In the genomic region with DNA sequence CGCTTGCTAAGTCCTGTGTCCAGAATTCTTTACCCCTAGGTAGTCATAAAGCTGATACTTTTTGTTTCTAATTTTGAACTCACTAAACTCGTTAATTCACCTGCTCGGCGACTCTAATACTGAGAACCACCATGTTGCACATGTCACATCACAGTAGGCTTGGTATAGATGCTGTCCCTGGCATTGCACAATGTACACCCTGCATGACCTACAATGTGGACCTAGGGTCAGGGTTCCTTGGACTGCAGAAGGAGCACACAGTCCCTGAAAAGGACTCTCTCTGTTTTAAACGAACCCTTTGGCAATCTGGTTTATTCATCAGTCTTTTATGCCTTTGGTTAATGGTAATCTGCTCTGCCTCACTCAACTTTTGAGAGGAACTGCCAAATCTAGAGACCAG, we compare ENCODE assay signal across 2 cellular contexts.
TF ChIP-seq lines count a peak whose summit lies in the region.

No MANE protein-coding gene starts in this region.

TF ChIP-seq in WTC11, 78 proteins besides CTCF, POLR2A, EP300 and RAD21 (continued from another document):
- TF ChIP-seq ATF3 (CRISPR knock-in tag; conservative IDR thresholded peaks at IDR 0.05) (no peak), TEAD1 (CRISPR knock-in tag; IDR thresholded peaks at IDR 0.05) (no peak), E2F5 (CRISPR knock-in tag; IDR thresholded peaks at IDR 0.05) (no peak), GRHL2 (CRISPR knock-in tag; IDR thresholded peaks at IDR 0.05; ENCODE audit: insufficient replicate concordance, severe bottlenecking) (no peak), ZNF416 (CRISPR knock-in tag; IDR thresholded peaks at IDR 0.05) (no peak), JUN (CRISPR knock-in tag; IDR thresholded peaks at IDR 0.05) (no peak), ZNF138 (CRISPR knock-in tag; conservative IDR thresholded peaks at IDR 0.05) (no peak), SP1 (CRISPR knock-in tag; conservative IDR thresholded peaks at IDR 0.05) (no peak), NFATC4 (CRISPR knock-in tag; IDR thresholded peaks at IDR 0.05) (no peak), ATF1 (CRISPR knock-in tag; IDR thresholded peaks at IDR 0.05) (no peak), ZNF423 (CRISPR knock-in tag; IDR thresholded peaks at IDR 0.05) (no peak), RELA (CRISPR knock-in tag; IDR thresholded peaks at IDR 0.05; ENCODE audit: borderline replicate concordance) (no peak), ETV6 (CRISPR knock-in tag; IDR thresholded peaks at IDR 0.05) (no peak), ESRRA (CRISPR knock-in tag; IDR thresholded peaks at IDR 0.05; ENCODE audit: borderline replicate concordance) (no peak)
- TF ChIP-seq, protein P1, sequence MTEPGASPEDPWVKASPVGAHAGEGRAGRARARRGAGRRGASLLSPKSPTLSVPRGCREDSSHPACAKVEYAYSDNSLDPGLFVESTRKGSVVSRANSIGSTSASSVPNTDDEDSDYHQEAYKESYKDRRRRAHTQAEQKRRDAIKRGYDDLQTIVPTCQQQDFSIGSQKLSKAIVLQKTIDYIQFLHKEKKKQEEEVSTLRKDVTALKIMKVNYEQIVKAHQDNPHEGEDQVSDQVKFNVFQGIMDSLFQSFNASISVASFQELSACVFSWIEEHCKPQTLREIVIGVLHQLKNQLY (CRISPR knock-in tag; IDR thresholded peaks at IDR 0.05), result no peak
- TF ChIP-seq, protein P2, sequence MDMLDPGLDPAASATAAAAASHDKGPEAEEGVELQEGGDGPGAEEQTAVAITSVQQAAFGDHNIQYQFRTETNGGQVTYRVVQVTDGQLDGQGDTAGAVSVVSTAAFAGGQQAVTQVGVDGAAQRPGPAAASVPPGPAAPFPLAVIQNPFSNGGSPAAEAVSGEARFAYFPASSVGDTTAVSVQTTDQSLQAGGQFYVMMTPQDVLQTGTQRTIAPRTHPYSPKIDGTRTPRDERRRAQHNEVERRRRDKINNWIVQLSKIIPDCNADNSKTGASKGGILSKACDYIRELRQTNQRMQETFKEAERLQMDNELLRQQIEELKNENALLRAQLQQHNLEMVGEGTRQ (CRISPR knock-in tag; IDR thresholded peaks at IDR 0.05), result no peak

TF ChIP-seq in HepG2, 621 proteins besides CTCF, POLR2A, EP300 and RAD21 (continued from another document and continues in another):
- TF ChIP-seq EZH2 (conservative IDR thresholded peaks at IDR 0.05; ENCODE audit: low read depth, low read length) (no peak), EED (CRISPR knock-in tag; IDR thresholded peaks at IDR 0.05) (no peak), ZXDC (CRISPR knock-in tag; IDR thresholded peaks at IDR 0.05) (no peak), HDAC1 (CRISPR knock-in tag; IDR thresholded peaks at IDR 0.05) (no peak), GATAD2A (CRISPR knock-in tag; IDR thresholded peaks at IDR 0.05) (peak; percentile 50; the same call in 1 of the 2 replicates), SAFB2 (CRISPR knock-in tag; IDR thresholded peaks at IDR 0.05; ENCODE audit: borderline replicate concordance, low read depth) (no peak), NR2C2 (CRISPR knock-in tag; IDR thresholded peaks at IDR 0.05; ENCODE audit: borderline replicate concordance) (0 out of 2 replicates have a peak, but pooled peaks have one; percentile 19), ARID5B (CRISPR knock-in tag; IDR thresholded peaks at IDR 0.05) (peak; percentile 65), KDM1A (CRISPR knock-in tag; IDR thresholded peaks at IDR 0.05) (peak; percentile 40; the same call in 1 of the 2 replicates), KDM2A (CRISPR knock-in tag; IDR thresholded peaks at IDR 0.05; ENCODE audit: borderline replicate concordance, low read depth) (no peak), ZNF598 (CRISPR knock-in tag; IDR thresholded peaks at IDR 0.05; ENCODE audit: borderline replicate concordance) (no peak), ZFP41 (CRISPR knock-in tag; IDR thresholded peaks at IDR 0.05; ENCODE audit: borderline replicate concordance) (no peak), ZNF234 (CRISPR knock-in tag; conservative IDR thresholded peaks at IDR 0.05) (no peak), NR2F6 (IDR thresholded peaks at IDR 0.05) (peak; percentile 62), NR2F6 (CRISPR knock-in tag; IDR thresholded peaks at IDR 0.05) (peak; percentile 67), POGZ (CRISPR knock-in tag; IDR thresholded peaks at IDR 0.05) (peak; percentile 40; the same call in 1 of the 2 replicates), ZNF430 (CRISPR knock-in tag; IDR thresholded peaks at IDR 0.05) (no peak), RARA (CRISPR knock-in tag; IDR thresholded peaks at IDR 0.05) (peak; percentile 70), NCOA1 (CRISPR knock-in tag; IDR thresholded peaks at IDR 0.05) (no peak), FOXK1 (CRISPR knock-in tag; IDR thresholded peaks at IDR 0.05; ENCODE audit: borderline replicate concordance, low read depth) (peak; percentile 13; the same call in 1 of the 2 replicates), HNF4A (CRISPR knock-in tag; IDR thresholded peaks at IDR 0.05) (peak; percentile 86), NR2F1 (CRISPR knock-in tag; IDR thresholded peaks at IDR 0.05) (peak; percentile 75 to 83), ZNF644 (CRISPR knock-in tag; IDR thresholded peaks at IDR 0.05; ENCODE audit: low read depth) (peak; percentile 49; the same call in 1 of the 2 replicates), RORA (CRISPR knock-in tag; IDR thresholded peaks at IDR 0.05) (no peak), ZNF761 (CRISPR knock-in tag; conservative IDR thresholded peaks at IDR 0.05) (no peak), SAP130 (CRISPR knock-in tag; IDR thresholded peaks at IDR 0.05; ENCODE audit: low read depth) (no peak), FOXO1 (CRISPR knock-in tag; IDR thresholded peaks at IDR 0.05) (no peak), CEBPB (IDR thresholded peaks at IDR 0.05; ENCODE audit: borderline replicate concordance, low read depth, low read length) (peak; percentile 95), CEBPG (CRISPR knock-in tag; IDR thresholded peaks at IDR 0.05) (peak; percentile 83), TERF1 (CRISPR knock-in tag; IDR thresholded peaks at IDR 0.05) (no peak), HNF4G (IDR thresholded peaks at IDR 0.05; ENCODE audit: borderline replicate concordance, low read depth, low read length) (peak; percentile 61; the same call in 1 of the 2 replicates), HNF4G (CRISPR knock-in tag; IDR thresholded peaks at IDR 0.05; ENCODE audit: borderline replicate concordance, low read depth) (no peak)
- TF ChIP-seq, protein P3, sequence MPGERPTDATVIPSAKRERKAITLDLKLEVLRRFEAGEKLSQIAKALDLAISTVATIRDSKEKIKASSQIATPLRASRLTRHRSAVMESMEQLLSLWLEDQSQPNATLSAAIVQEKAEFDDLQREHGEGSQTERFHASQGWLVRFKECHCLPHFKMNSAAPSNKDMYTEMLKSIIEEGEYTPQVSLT (CRISPR knock-in tag; IDR thresholded peaks at IDR 0.05; ENCODE audit: borderline replicate concordance, low read depth), result no peak
- TF ChIP-seq, protein P4, sequence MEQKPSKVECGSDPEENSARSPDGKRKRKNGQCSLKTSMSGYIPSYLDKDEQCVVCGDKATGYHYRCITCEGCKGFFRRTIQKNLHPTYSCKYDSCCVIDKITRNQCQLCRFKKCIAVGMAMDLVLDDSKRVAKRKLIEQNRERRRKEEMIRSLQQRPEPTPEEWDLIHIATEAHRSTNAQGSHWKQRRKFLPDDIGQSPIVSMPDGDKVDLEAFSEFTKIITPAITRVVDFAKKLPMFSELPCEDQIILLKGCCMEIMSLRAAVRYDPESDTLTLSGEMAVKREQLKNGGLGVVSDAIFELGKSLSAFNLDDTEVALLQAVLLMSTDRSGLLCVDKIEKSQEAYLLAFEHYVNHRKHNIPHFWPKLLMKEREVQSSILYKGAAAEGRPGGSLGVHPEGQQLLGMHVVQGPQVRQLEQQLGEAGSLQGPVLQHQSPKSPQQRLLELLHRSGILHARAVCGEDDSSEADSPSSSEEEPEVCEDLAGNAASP (CRISPR knock-in tag; IDR thresholded peaks at IDR 0.05; ENCODE audit: borderline replicate concordance), result no peak
- TF ChIP-seq, protein P5, sequence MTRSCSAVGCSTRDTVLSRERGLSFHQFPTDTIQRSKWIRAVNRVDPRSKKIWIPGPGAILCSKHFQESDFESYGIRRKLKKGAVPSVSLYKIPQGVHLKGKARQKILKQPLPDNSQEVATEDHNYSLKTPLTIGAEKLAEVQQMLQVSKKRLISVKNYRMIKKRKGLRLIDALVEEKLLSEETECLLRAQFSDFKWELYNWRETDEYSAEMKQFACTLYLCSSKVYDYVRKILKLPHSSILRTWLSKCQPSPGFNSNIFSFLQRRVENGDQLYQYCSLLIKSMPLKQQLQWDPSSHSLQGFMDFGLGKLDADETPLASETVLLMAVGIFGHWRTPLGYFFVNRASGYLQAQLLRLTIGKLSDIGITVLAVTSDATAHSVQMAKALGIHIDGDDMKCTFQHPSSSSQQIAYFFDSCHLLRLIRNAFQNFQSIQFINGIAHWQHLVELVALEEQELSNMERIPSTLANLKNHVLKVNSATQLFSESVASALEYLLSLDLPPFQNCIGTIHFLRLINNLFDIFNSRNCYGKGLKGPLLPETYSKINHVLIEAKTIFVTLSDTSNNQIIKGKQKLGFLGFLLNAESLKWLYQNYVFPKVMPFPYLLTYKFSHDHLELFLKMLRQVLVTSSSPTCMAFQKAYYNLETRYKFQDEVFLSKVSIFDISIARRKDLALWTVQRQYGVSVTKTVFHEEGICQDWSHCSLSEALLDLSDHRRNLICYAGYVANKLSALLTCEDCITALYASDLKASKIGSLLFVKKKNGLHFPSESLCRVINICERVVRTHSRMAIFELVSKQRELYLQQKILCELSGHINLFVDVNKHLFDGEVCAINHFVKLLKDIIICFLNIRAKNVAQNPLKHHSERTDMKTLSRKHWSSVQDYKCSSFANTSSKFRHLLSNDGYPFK (CRISPR knock-in tag; IDR thresholded peaks at IDR 0.05; ENCODE audit: borderline replicate concordance), result no peak
